15 cellular contexts compared by ENCODE assay signal in the genomic region with DNA sequence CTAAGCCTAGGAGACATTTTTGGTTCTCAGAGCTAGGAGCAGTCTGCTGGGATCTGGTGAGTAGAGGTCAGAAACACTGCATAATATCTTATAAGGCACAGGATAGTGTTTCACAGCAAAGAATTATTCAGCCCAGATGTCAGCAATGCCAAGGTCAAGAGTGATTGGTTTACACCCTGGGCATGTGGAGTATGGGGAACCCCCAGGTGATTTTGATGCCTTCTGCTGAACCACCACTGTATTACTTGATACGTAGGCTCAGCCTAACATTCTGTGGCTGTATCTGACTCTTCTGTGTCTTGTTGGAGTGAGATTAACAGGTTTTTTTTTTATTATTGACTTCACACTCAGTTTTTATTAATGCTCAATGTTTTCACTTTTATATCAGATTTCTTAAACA. TPM values are rescaled to one million over a fixed set of nuclear protein-coding genes. Genes with fewer than 3 reads are reported as not detected.
DNase-seq lines count a peak whose midpoint lies in the region; ATAC-seq and TF ChIP-seq lines count a peak whose summit lies in the region.
"Had no signal": no experiment of that assay in that cellular context is flagged by ENCODE, and none has a peak within 500 bp of the region (broad histone marks: within the 10 kb centered on the region; RNA-seq: fewer than 3 reads in every experiment).

No MANE protein-coding gene starts in this region.

- ATAC-seq in GM18502 (IDR thresholded peaks at IDR 0.05; ENCODE audit: poor library complexity, unreplicated experiment) (peak; percentile 75), GM18873 (IDR thresholded peaks at IDR 0.05; ENCODE audit: low FRiP score, unreplicated experiment) (peak; percentile 73), HG02870 (IDR thresholded peaks at IDR 0.05; ENCODE audit: unreplicated experiment) (peak; percentile 61)
- ATAC-seq: gastrocnemius medialis had no signal

- DNase-seq in endodermal cell = no peak
- DNase-seq in GDM1 (lab: John Stamatoyannopoulos, UW) = no peak
- no peak for DNase-seq in GM19238 (ENCODE audit: insufficient read length, low spot score)
- DNase-seq in NCI-H2171 treated with DMSO at 0.1 percent for 48 hours (lab: John Stamatoyannopoulos, UW) = no peak
- DNase-seq: brain microvascular endothelial cell; gastrocnemius medialis; NCI-H774; SHP77; stimulated activated CD4-positive, alpha-beta T cell treated with anti-CD3 and anti-CD28 coated beads, Interleukin-4, amount 100 ng/mL, for 1 hour had no signal

- WGBS in endodermal cell (ENCODE audit: insufficient coverage in 1 of 2, insufficient read length in 1 of 2), 2 experiments = 91% methylated on average over 1 of the region's 1 CpG; no CpG with 5 or more reads in 1 of the 2 experiments

- no peaks in the 10 kb centered on the region for H3K27me3 ChIP-seq in endodermal cell (ENCODE audit: control insufficient read depth, insufficient read depth, low read length, poor library complexity, severe bottlenecking)
- H3K27me3 ChIP-seq: brain microvascular endothelial cell, gastrocnemius medialis had no signal

- TF ChIP-seq CTCF in endodermal cell (conservative IDR thresholded peaks at IDR 0.05) = no peak

- H3K9ac ChIP-seq in endodermal cell (ENCODE audit: extremely low read depth, low read length, poor library complexity, severe bottlenecking) = no peak overlapping the region

- no peak overlapping the region for H3K27ac ChIP-seq in endodermal cell (ENCODE audit: low read depth, low read length)
- H3K27ac ChIP-seq: brain microvascular endothelial cell, C4-2B, gastrocnemius medialis had no signal

- peaks cover 24% of the 10 kb centered on the region for H3K36me3 Mint-ChIP-seq in activated naive CD8-positive, alpha-beta T cell
- H3K36me3 Mint-ChIP-seq in endodermal cell (ENCODE audit: low read depth) = peaks cover 75% of the 10 kb centered on the region

- peaks cover under 1% of the 10 kb centered on the region for H3K4me1 ChIP-seq in endodermal cell (ENCODE audit: control insufficient read depth, insufficient read depth, low read length)

- peak overlapping the region; percentile 22 for H3K27ac Mint-ChIP-seq in activated naive CD8-positive, alpha-beta T cell
- H3K27ac Mint-ChIP-seq in endodermal cell = no peak overlapping the region
- H3K27ac Mint-ChIP-seq: activated T-helper 1 cell treated with anti-CD3 and anti-CD28 coated beads, Interleukin-12 subunit alpha, Interleukin-12 subunit beta, Interleukin-2, Interleukin-4 antibody, amounts not matched to agents 30 ng/mL and 10 ng/mL and 1 ng/mL, durations not matched to agents 14 hours and 24 hours and 36 hours had no signal

- no peak overlapping the region for H3K4me3 Mint-ChIP-seq in activated naive CD8-positive, alpha-beta T cell
- no peak overlapping the region for H3K4me3 Mint-ChIP-seq in endodermal cell
- H3K4me3 Mint-ChIP-seq: activated T-helper 1 cell treated with anti-CD3 and anti-CD28 coated beads, Interleukin-12 subunit alpha, Interleukin-12 subunit beta, Interleukin-2, Interleukin-4 antibody, amounts not matched to agents 30 ng/mL and 10 ng/mL and 1 ng/mL, durations not matched to agents 14 hours and 24 hours and 36 hours had no signal

- no peaks in the 10 kb centered on the region for H3K9me3 Mint-ChIP-seq in activated naive CD8-positive, alpha-beta T cell (ENCODE audit: low read depth)
- H3K9me3 Mint-ChIP-seq in endodermal cell = no peaks in the 10 kb centered on the region
- H3K9me3 Mint-ChIP-seq: activated T-helper 1 cell treated with anti-CD3 and anti-CD28 coated beads, Interleukin-12 subunit alpha, Interleukin-12 subunit beta, Interleukin-2, Interleukin-4 antibody, amounts not matched to agents 30 ng/mL and 10 ng/mL and 1 ng/mL, durations not matched to agents 14 hours and 24 hours and 36 hours had no signal

- peaks cover 51% of the 10 kb centered on the region for H3K4me1 Mint-ChIP-seq in activated naive CD8-positive, alpha-beta T cell (ENCODE audit: low read depth)
- peaks cover 7% of the 10 kb centered on the region for H3K4me1 Mint-ChIP-seq in endodermal cell

- H3K36me3 ChIP-seq in endodermal cell (ENCODE audit: control insufficient read depth, insufficient read depth, low read length) = peaks cover 89% of the 10 kb centered on the region

- H3K4me3 ChIP-seq in endodermal cell (ENCODE audit: low read length) = no peak overlapping the region
- H3K4me3 ChIP-seq: gastrocnemius medialis had no signal

- no peaks in the 10 kb centered on the region for H3K27me3 Mint-ChIP-seq in activated naive CD8-positive, alpha-beta T cell
- H3K27me3 Mint-ChIP-seq in endodermal cell (ENCODE audit: insufficient read depth) = no peaks in the 10 kb centered on the region

- H3K9me3 ChIP-seq in endodermal cell (ENCODE audit: control insufficient read depth, low read length) = no peaks in the 10 kb centered on the region
- H3K9me3 ChIP-seq: gastrocnemius medialis had no signal

RNA-seq across cellular contexts. Expression of gene DDX18, which starts 6.0 kb away (rescaled TPM):
- 10 to 100 TPM; 63.6 to 70.4 TPM for total RNA-seq in endodermal cell
- 51.9 TPM for polyA plus RNA-seq in endodermal cell (2013, experiment 1 of 2)
- polyA plus RNA-seq in endodermal cell (2013, experiment 2 of 2) = 54.8 TPM
